Comparison of ENCODE assay signal across 8 cellular contexts in genomic region chr12:123115409-123116111, GRCh38. TPM values are rescaled to one million over a fixed set of nuclear protein-coding genes. Genes with fewer than 3 reads are reported as not detected.
DNase-seq lines count a peak whose midpoint lies in the region; ATAC-seq and TF ChIP-seq lines count a peak whose summit lies in the region.

No MANE protein-coding gene starts in this region.

- peak in 2 of 4 donors; percentile 49 to 55 for TF ChIP-seq EP300 in sigmoid colon (IDR thresholded peaks at IDR 0.05)

- ATAC-seq in GM18502 (IDR thresholded peaks at IDR 0.05; ENCODE audit: poor library complexity, unreplicated experiment) (peak; percentile 42), SK-N-SH treated with all-trans-retinoic acid at 6 μM for 48 hours (peak; percentile 94), HG02981 (IDR thresholded peaks at IDR 0.05; ENCODE audit: unreplicated experiment) (no peak), HG02840 (IDR thresholded peaks at IDR 0.05; ENCODE audit: low FRiP score, unreplicated experiment) (no peak)

- H3K36me3 ChIP-seq in sigmoid colon: no peaks in the 10 kb centered on the region

- intact Hi-C loops in sigmoid colon (cut with DNase I): loop anchor here (2.0 to 5.0 kb wide), 3 partner anchors 25 to 63 kb away; partner anchors contain the start of gene PITPNM2

- H3K9me3 ChIP-seq in sigmoid colon: no peaks in the 10 kb centered on the region

- TF ChIP-seq CTCF in foreskin fibroblast (IDR thresholded peaks at IDR 0.05; ENCODE audit: low read depth, low read length): no peak
- TF ChIP-seq CTCF in sigmoid colon (IDR thresholded peaks at IDR 0.05): no peak

- peak overlapping the region; percentile 76 to 90 (median 80) for H3K27ac ChIP-seq in sigmoid colon

- H3K4me3 ChIP-seq in foreskin fibroblast (ENCODE audit: low read depth in 1 of 2, low read length in 2 of 2): peak overlapping the region in 1 of 2 donors; percentile 18
- H3K4me3 ChIP-seq in sigmoid colon: peak overlapping the region in 1 of 4 donors; percentile 11

- no peaks in the 10 kb centered on the region for H3K27me3 ChIP-seq in sigmoid colon

- peak; percentile 79 to 90 for DNase-seq in foreskin fibroblast
- peak; percentile 93 for DNase-seq in sigmoid colon
- DNase-seq in AML-193 (lab: John Stamatoyannopoulos, UW): no peak
- no peak for DNase-seq in NCI-H146 treated with DMSO at 0.1 percent for 48 hours (lab: John Stamatoyannopoulos, UW; ENCODE audit: unreplicated experiment)

- peaks cover 0 to 92% (median 77%) of the 10 kb centered on the region in 4 donors for H3K4me1 ChIP-seq in sigmoid colon

- WGBS in sigmoid colon, 2 donors: 58 to 79% methylated on average over 8 of the region's 8 CpGs

- no peak for TF ChIP-seq POLR2A in sigmoid colon (IDR thresholded peaks at IDR 0.05)

TF ChIP-seq in SK-N-SH treated with all-trans-retinoic acid at 6 μM for 48 hours, 23 proteins besides CTCF, POLR2A, EP300 and RAD21:
- no peak for TF ChIP-seq SNAI2 (CRISPR knock-in tag; IDR thresholded peaks at IDR 0.05)

RNA-seq across cellular contexts. Expression of gene PITPNM2, which starts 35.3 kb away (rescaled TPM):
- 10 to 100 TPM in 2 of 4 donors, 1 to 10 TPM in 2; 6.4 to 19.5 (median 11.7) TPM for total RNA-seq in sigmoid colon
- polyA plus RNA-seq in sigmoid colon: 10 to 100 TPM in 1 of 3 donors, 1 to 10 TPM in 2; 1.8 to 11.3 (median 2.3) TPM

Comparison
In these comparisons a context has a peak if more than half of its experiments do, and no peak if none do; other contexts are left out.
1. ATAC-seq: peak in GM18502 (single experiment) and SK-N-SH treated with all-trans-retinoic acid at 6 μM for 48 hours (single experiment); none in HG02981 (single experiment) and HG02840 (single experiment).
2. DNase-seq: peak in foreskin fibroblast (2 of 2) and sigmoid colon (single experiment); none in AML-193 (0 of 2) and NCI-H146 treated with DMSO at 0.1 percent for 48 hours (single experiment).